18 cellular contexts compared by ENCODE assay signal in the genomic region with DNA sequence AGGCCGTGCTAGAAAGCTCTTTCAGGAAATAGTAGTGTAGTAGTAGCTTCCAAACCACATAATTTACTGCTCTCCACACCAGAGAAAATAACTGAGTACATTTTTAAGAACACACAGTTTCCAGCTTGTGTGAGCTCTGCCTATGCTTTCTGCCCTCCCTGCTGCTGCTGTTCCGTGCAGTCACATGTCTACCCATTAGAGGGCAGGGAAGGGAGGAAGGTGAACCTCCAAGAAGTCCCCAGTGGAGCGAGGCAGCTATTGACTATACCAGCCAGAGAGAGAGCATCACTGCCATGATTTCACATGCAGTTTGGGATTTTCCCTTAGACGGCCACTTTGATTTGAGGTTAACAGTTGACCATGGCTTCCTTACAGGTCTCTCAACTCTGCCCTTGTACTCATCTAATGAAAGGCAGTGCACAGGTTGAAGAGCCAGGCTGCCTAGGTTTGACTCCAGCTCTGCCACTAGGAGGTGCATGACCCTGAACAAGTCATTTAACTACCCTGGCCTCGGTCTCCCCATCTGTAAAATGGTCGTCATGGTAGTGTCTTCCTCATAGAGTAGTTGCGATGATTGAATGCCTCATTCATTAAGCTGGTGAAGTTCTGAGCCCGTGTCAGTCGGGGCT. TPM values are rescaled to one million over a fixed set of nuclear protein-coding genes. Genes with fewer than 3 reads are reported as not detected.
DNase-seq lines count a peak whose midpoint lies in the region; ATAC-seq and TF ChIP-seq lines count a peak whose summit lies in the region.
"Had no signal": no experiment of that assay in that cellular context is flagged by ENCODE, and none has a peak within 500 bp of the region (broad histone marks: within the 10 kb centered on the region; RNA-seq: fewer than 3 reads in every experiment).

No MANE protein-coding gene starts in this region.

- no peak overlapping the region for H3K27ac ChIP-seq in osteoblast (ENCODE audit: low read depth, low read length)
- H3K27ac ChIP-seq in left ventricle myocardium inferior (replicated peaks) = no peak overlapping the region
- H3K27ac ChIP-seq: ascending aorta, PC-9 had no signal

- H3K27ac Mint-ChIP-seq in activated T-helper 17 cell treated with anti-CD3 and anti-CD28 coated beads, Interleukin-2, amount 50 U/mL, for 72 hours = no peak overlapping the region
- H3K27ac Mint-ChIP-seq: dendritic cell treated with granulocyte-macrophage colony-stimulating factor and Interleukin-4, amounts not matched to agents 40 ng/mL and 50 ng/mL, for 4 days had no signal

- H3K36me3 Mint-ChIP-seq in activated T-helper 17 cell treated with anti-CD3 and anti-CD28 coated beads, Interleukin-2, amount 50 U/mL, for 72 hours (ENCODE audit: low read depth) = peaks cover 90% of the 10 kb centered on the region

- H3K4me2 ChIP-seq in osteoblast (ENCODE audit: insufficient read depth, low read length) = no peak overlapping the region
- H3K4me2 ChIP-seq: PC-9 had no signal

- no peak overlapping the region for H2AFZ ChIP-seq in osteoblast (ENCODE audit: low read length)
- H2AFZ ChIP-seq: PC-9 had no signal

- no peaks in the 10 kb centered on the region for H3K27me3 Mint-ChIP-seq in activated T-helper 17 cell treated with anti-CD3 and anti-CD28 coated beads, Interleukin-2, amount 50 U/mL, for 72 hours
- H3K27me3 Mint-ChIP-seq: dendritic cell treated with granulocyte-macrophage colony-stimulating factor and Interleukin-4, amounts not matched to agents 40 ng/mL and 50 ng/mL, for 4 days had no signal

- H3K4me3 ChIP-seq in HFF-Myc (replicated peaks; ENCODE audit: low read depth, low read length) (no peak overlapping the region), osteoblast (ENCODE audit: insufficient read depth, low read length) (no peak overlapping the region), left ventricle myocardium inferior (no peak overlapping the region)
- H3K4me3 ChIP-seq: ascending aorta, PC-9 had no signal

- H3K4me3 Mint-ChIP-seq in activated T-helper 17 cell treated with anti-CD3 and anti-CD28 coated beads, Interleukin-2, amount 50 U/mL, for 72 hours = no peak overlapping the region
- H3K4me3 Mint-ChIP-seq: dendritic cell treated with granulocyte-macrophage colony-stimulating factor and Interleukin-4, amounts not matched to agents 40 ng/mL and 50 ng/mL, for 4 days had no signal

- H3K27me3 ChIP-seq in osteoblast (ENCODE audit: insufficient read depth, low read length) (no peaks in the 10 kb centered on the region), left ventricle myocardium inferior (ENCODE audit: low read depth) (no peaks in the 10 kb centered on the region)
- H3K27me3 ChIP-seq: ascending aorta had no signal

- ATAC-seq in activated T-helper 17 cell treated with anti-CD3 and anti-CD28 coated beads, Interleukin-2, amount 50 U/mL, for 72 hours (replicated peaks) = peak; percentile 29
- ATAC-seq in HG03135 (IDR thresholded peaks at IDR 0.05; ENCODE audit: unreplicated experiment) (no peak), GM19324 (IDR thresholded peaks at IDR 0.05; ENCODE audit: low FRiP score, unreplicated experiment) (no peak)
- ATAC-seq: left cardiac atrium had no signal

- TF ChIP-seq CTCF in HFF-Myc (IDR thresholded peaks at IDR 0.05; ENCODE audit: low read depth, low read length, missing control alignments) (peak; percentile 17), osteoblast (IDR thresholded peaks at IDR 0.05; ENCODE audit: extremely low read depth, low read depth, low read length) (no peak), left ventricle myocardium inferior (IDR thresholded peaks at IDR 0.05; ENCODE audit: borderline replicate concordance) (no peak)

- H3K4me1 Mint-ChIP-seq in activated T-helper 17 cell treated with anti-CD3 and anti-CD28 coated beads, Interleukin-2, amount 50 U/mL, for 72 hours = no peaks in the 10 kb centered on the region

- H3K79me2 ChIP-seq in osteoblast (ENCODE audit: insufficient read depth, low read length) = no peaks in the 10 kb centered on the region

- H3K9me3 ChIP-seq in osteoblast (ENCODE audit: low read depth, low read length) (no peaks in the 10 kb centered on the region), left ventricle myocardium inferior (replicated peaks) (no peaks in the 10 kb centered on the region)
- H3K9me3 ChIP-seq: ascending aorta had no signal

- DNase-seq in DMS114 treated with DMSO at 0.1 percent for 48 hours (lab: John Stamatoyannopoulos, UW; ENCODE audit: unreplicated experiment) (peak; percentile 85), HFF-Myc (ENCODE audit: extremely low read depth, low read depth) (no peak), osteoblast (ENCODE audit: insufficient read length, low spot score, missing footprints) (peak; percentile 52), hepatic stellate cell (ENCODE audit: low spot score) (no peak), left ventricle myocardium inferior (no peak)
- DNase-seq: activated effector memory CD4-positive, alpha-beta T cell treated with anti-CD3 and anti-CD28 coated beads, Interleukin-2, amount 50 U/mL, for 16 hours; C1 segment of cervical spinal cord; hippocampal formation; left cardiac atrium; NCI-H446; PC-9; stimulated activated CD4-positive, alpha-beta T cell treated with anti-CD3 and anti-CD28 coated beads, Interleukin-12 subunit alpha, Interleukin-12 subunit beta, amount 100 ng/mL, for 4 hours; SW 1271 had no signal

- no peaks in the 10 kb centered on the region for H4K20me1 ChIP-seq in osteoblast (ENCODE audit: insufficient read depth, low read length)

- peaks cover 46% of the 10 kb centered on the region for H3K36me3 ChIP-seq in osteoblast (ENCODE audit: insufficient read depth, low read length)
- peaks cover 90% of the 10 kb centered on the region for H3K36me3 ChIP-seq in left ventricle myocardium inferior

- no peaks in the 10 kb centered on the region for H3K9me3 Mint-ChIP-seq in activated T-helper 17 cell treated with anti-CD3 and anti-CD28 coated beads, Interleukin-2, amount 50 U/mL, for 72 hours
- H3K9me3 Mint-ChIP-seq: dendritic cell treated with granulocyte-macrophage colony-stimulating factor and Interleukin-4, amounts not matched to agents 40 ng/mL and 50 ng/mL, for 4 days had no signal

- H3K4me1 ChIP-seq in osteoblast (ENCODE audit: insufficient read depth, low read length) = peaks cover 7% of the 10 kb centered on the region
- H3K4me1 ChIP-seq in left ventricle myocardium inferior = no peaks in the 10 kb centered on the region

- intact Hi-C loops in left ventricle myocardium inferior (cut with micrococcal nuclease) = no loop called here

RNA-seq across cellular contexts. Expression of gene CTTN, which starts 19.7 kb away (rescaled TPM):
- 10 to 100 TPM in 1 of 2 donors, 1 to 10 TPM in 1; 8.7 to 36.1 TPM for total RNA-seq in activated T-helper 17 cell treated with anti-CD3 and anti-CD28 coated beads, Interleukin-2, amount 50 U/mL, for 72 hours
- total RNA-seq in osteoblast = 426 and 429 TPM in 2 replicates
- 144 TPM for total RNA-seq in left ventricle myocardium inferior

Comparison
In these comparisons a context has a peak if more than half of its experiments do, and no peak if none do; other contexts are left out.
1. DNase-seq: peak in DMS114 treated with DMSO at 0.1 percent for 48 hours (single experiment) and osteoblast (single experiment); none in HFF-Myc (single experiment), hepatic stellate cell (single experiment) and left ventricle myocardium inferior (single experiment).